In genomic region chr13:75685239-75685697, GRCh38 we compare ENCODE assay signal across 10 cellular contexts. TPM values are rescaled to one million over a fixed set of nuclear protein-coding genes. Genes with fewer than 3 reads are reported as not detected.
DNase-seq lines count a peak whose midpoint lies in the region; ATAC-seq and TF ChIP-seq lines count a peak whose summit lies in the region.
"Had no signal": no experiment of that assay in that cellular context is flagged by ENCODE, and none has a peak within 500 bp of the region (broad histone marks: within the 10 kb centered on the region; RNA-seq: fewer than 3 reads in every experiment).

No MANE protein-coding gene starts in this region.

- no peaks in the 10 kb centered on the region for H3K27me3 Mint-ChIP-seq in activated CD4-positive, alpha-beta T cell treated with anti-CD3 and anti-CD28 coated beads, Interleukin-2, amount 10 ng/mL, durations not matched to agents 7 days and 5 days
- no peaks in the 10 kb centered on the region for H3K27me3 Mint-ChIP-seq in CD4-positive, alpha-beta memory T cell

- peaks cover 3% of the 10 kb centered on the region for H3K4me1 Mint-ChIP-seq in activated CD4-positive, alpha-beta T cell treated with anti-CD3 and anti-CD28 coated beads, Interleukin-2, amount 10 ng/mL, durations not matched to agents 7 days and 5 days
- peaks cover 3 to 15% (median 5%) of the 10 kb centered on the region in 4 donors for H3K4me1 Mint-ChIP-seq in CD4-positive, alpha-beta memory T cell

- no peak overlapping the region for H3K4me3 Mint-ChIP-seq in activated CD4-positive, alpha-beta T cell treated with anti-CD3 and anti-CD28 coated beads, Interleukin-2, amount 10 ng/mL, durations not matched to agents 7 days and 5 days
- H3K4me3 Mint-ChIP-seq in CD4-positive, alpha-beta memory T cell: peak overlapping the region in 2 of 8 donors; percentile 27 to 37

- CTCF ChIA-PET in activated CD4-positive, alpha-beta T cell treated with anti-CD3 and anti-CD28 coated beads, Interleukin-2, amount 10 ng/mL, durations not matched to agents 7 days and 5 days (lab: Charles Lee): interaction anchor here (0.6 to 1.2 kb wide), 3 partner anchors 10 to 789 kb away, joined by 3 read pairs; no protein-coding TSS in a partner anchor
- CTCF ChIA-PET in CD4-positive, alpha-beta memory T cell (lab: Charles Lee; ENCODE audit: partially characterized antibody): interaction anchor here (1.8 to 4.1 kb wide), 2 partner anchors 8 to 11 kb away, joined by 7 to 31 read pairs; no protein-coding TSS in a partner anchor

- H3K36me3 ChIP-seq in esophagus (ENCODE audit: control insufficient read depth in 2 of 2, insufficient read depth in 2 of 2, low read length in 1 of 2) (no peaks in the 10 kb centered on the region), heart left ventricle (no peaks in the 10 kb centered on the region)
- no peaks in the 10 kb centered on the region for H3K36me3 ChIP-seq in CD4-positive, alpha-beta memory T cell (ENCODE audit: insufficient read depth, low read length)
- H3K36me3 ChIP-seq: left ventricle myocardium inferior had no signal

- H3K36me3 Mint-ChIP-seq in activated CD4-positive, alpha-beta T cell treated with anti-CD3 and anti-CD28 coated beads, Interleukin-2, amount 10 ng/mL, durations not matched to agents 7 days and 5 days (ENCODE audit: low read depth): no peaks in the 10 kb centered on the region
- peaks cover 0 to 11% of the 10 kb centered on the region in 2 donors for H3K36me3 Mint-ChIP-seq in CD4-positive, alpha-beta memory T cell

- intact Hi-C loops in heart left ventricle (cut with DNase I): loop anchor here in 3 of 10 donors (5.0 to 10.0 kb wide), 3 partner anchors 790 to 1220 kb away; no protein-coding TSS in a partner anchor
- intact Hi-C loops in CD4-positive, alpha-beta memory T cell (cut with micrococcal nuclease): no loop called here

- no peaks in the 10 kb centered on the region for H3K9me3 ChIP-seq in esophagus (ENCODE audit: control insufficient read depth in 2 of 2, insufficient read depth in 1 of 2, low read depth in 1 of 2, low read length in 1 of 2)
- H3K9me3 ChIP-seq in heart left ventricle: peaks cover 0 to 11% (median 0%) of the 10 kb centered on the region in 12 donors
- no peaks in the 10 kb centered on the region for H3K9me3 ChIP-seq in CD4-positive, alpha-beta memory T cell (ENCODE audit: control insufficient read depth in 1 of 2, low read length in 2 of 2)
- H3K9me3 ChIP-seq: left ventricle myocardium inferior had no signal

- H3K27ac Mint-ChIP-seq in activated CD4-positive, alpha-beta T cell treated with anti-CD3 and anti-CD28 coated beads, Interleukin-2, amount 10 ng/mL, durations not matched to agents 7 days and 5 days: peak overlapping the region; percentile 33
- H3K27ac Mint-ChIP-seq in CD4-positive, alpha-beta memory T cell: no peak overlapping the region

- no peak for TF ChIP-seq CTCF in heart left ventricle (IDR thresholded peaks at IDR 0.05)

- H3K4me3 ChIP-seq in esophagus (ENCODE audit: low read depth in 1 of 2, low read length in 2 of 2) (no peak overlapping the region), heart left ventricle (no peak overlapping the region)
- H3K4me3 ChIP-seq in CD4-positive, alpha-beta memory T cell (ENCODE audit: low read length in 2 of 2): no peak overlapping the region
- H3K4me3 ChIP-seq: left ventricle myocardium inferior had no signal

- no peaks in the 10 kb centered on the region for H3K9me3 Mint-ChIP-seq in activated CD4-positive, alpha-beta T cell treated with anti-CD3 and anti-CD28 coated beads, Interleukin-2, amount 10 ng/mL, durations not matched to agents 7 days and 5 days
- peaks cover 0 to 3% (median 0%) of the 10 kb centered on the region in 8 donors for H3K9me3 Mint-ChIP-seq in CD4-positive, alpha-beta memory T cell

- H3K27ac ChIP-seq in esophagus (ENCODE audit: low read depth in 2 of 2, low read length in 1 of 2): peak overlapping the region; percentile 35 to 49
- H3K27ac ChIP-seq in heart left ventricle: no peak overlapping the region
- H3K27ac ChIP-seq in CD4-positive, alpha-beta memory T cell (ENCODE audit: low read depth, low read length): no peak overlapping the region
- H3K27ac ChIP-seq: left ventricle myocardium inferior had no signal

- no peak for TF ChIP-seq POLR2A in heart left ventricle (IDR thresholded peaks at IDR 0.05)
- no peak for TF ChIP-seq POLR2A in GM18505 (IDR thresholded peaks at IDR 0.05; ENCODE audit: borderline replicate concordance, extremely low read depth, insufficient read depth, insufficient read length)

- WGBS in esophagus, 2 donors: 34 to 52% methylated on average over 2 of the region's 2 CpGs
- WGBS in heart left ventricle, 4 donors: 62 to 93% (median 82%) methylated on average over 2 of the region's 2 CpGs

- POLR2A ChIA-PET in activated CD4-positive, alpha-beta T cell treated with anti-CD3 and anti-CD28 coated beads, Interleukin-2, amount 10 ng/mL, durations not matched to agents 7 days and 5 days (lab: Charles Lee): no interaction called here
- POLR2A ChIA-PET in CD4-positive, alpha-beta memory T cell (lab: Charles Lee; ENCODE audit: partially characterized antibody): no interaction called here

- H3K4me1 ChIP-seq in esophagus (ENCODE audit: control insufficient read depth in 2 of 2, insufficient read depth in 2 of 2, low read length in 1 of 2) (peaks cover 0 to 4% of the 10 kb centered on the region in 2 donors), heart left ventricle (no peaks in the 10 kb centered on the region)
- no peaks in the 10 kb centered on the region for H3K4me1 ChIP-seq in CD4-positive, alpha-beta memory T cell (ENCODE audit: insufficient read depth, low read length)
- H3K4me1 ChIP-seq: left ventricle myocardium inferior had no signal

- H3K27me3 ChIP-seq in esophagus (ENCODE audit: control insufficient read depth in 1 of 2, insufficient read depth in 2 of 2, low read length in 2 of 2): no peaks in the 10 kb centered on the region
- no peaks in the 10 kb centered on the region for H3K27me3 ChIP-seq in heart left ventricle
- no peaks in the 10 kb centered on the region for H3K27me3 ChIP-seq in CD4-positive, alpha-beta memory T cell (ENCODE audit: insufficient read depth, low read length)

- DNase-seq in activated CD4-positive, alpha-beta T cell treated with anti-CD3 and anti-CD28 coated beads, Interleukin-2, amount 10 ng/mL, durations not matched to agents 7 days and 5 days: no peak
- no peak for DNase-seq in activated CD4-positive, alpha-beta T cell treated with anti-CD3 and anti-CD28 coated beads for 1 hour
- DNase-seq in NCI-H748 (lab: John Stamatoyannopoulos, UW; ENCODE audit: unreplicated experiment) (peak; percentile 88), smooth muscle cell of the brain vasculature (ENCODE audit: low read depth, low spot score) (peak; percentile 59), heart left ventricle (no peak)
- DNase-seq in CD4-positive, alpha-beta memory T cell: no peak
- DNase-seq: DMS79, left ventricle myocardium inferior had no signal

- no peak for ATAC-seq in heart left ventricle
- ATAC-seq in GM18505 (IDR thresholded peaks at IDR 0.05; ENCODE audit: unreplicated experiment): no peak

RNA-seq across cellular contexts. Expression of gene LMO7, which starts 49.1 kb away (rescaled TPM):
- total RNA-seq in activated CD4-positive, alpha-beta T cell treated with anti-CD3 and anti-CD28 coated beads, Interleukin-2, amount 10 ng/mL, durations not matched to agents 7 days and 5 days: 10 to 100 TPM; 23.1 to 30.7 TPM
- polyA plus RNA-seq in esophagus (100 to 1,000 TPM; 115 to 253 TPM), heart left ventricle (100 to 1,000 TPM; 195 to 289 TPM)
- 100 to 1,000 TPM; 286 to 573 (median 439) TPM for total RNA-seq in heart left ventricle
- total RNA-seq in CD4-positive, alpha-beta memory T cell: 10 to 100 TPM; 25.7 to 29.4 TPM
- polyA plus RNA-seq in CD4-positive, alpha-beta memory T cell: 10 to 100 TPM in 1 of 2 donors, 1 to 10 TPM in 1; 5.4 to 14.3 TPM

Comparison
In these comparisons a context has a peak if more than half of its experiments do, and no peak if none do; other contexts are left out.
1. DNase-seq: peak in NCI-H748 (single experiment) and smooth muscle cell of the brain vasculature (single experiment); none in activated CD4-positive, alpha-beta T cell treated with anti-CD3 and anti-CD28 coated beads, Interleukin-2, amount 10 ng/mL, durations not matched to agents 7 days and 5 days (single experiment), activated CD4-positive, alpha-beta T cell treated with anti-CD3 and anti-CD28 coated beads for 1 hour (single experiment), heart left ventricle (0 of 5) and CD4-positive, alpha-beta memory T cell (0 of 5).
2. H3K27ac ChIP-seq: peak in esophagus (2 of 2); none in heart left ventricle (0 of 12) and CD4-positive, alpha-beta memory T cell (single experiment).
3. RNA of gene LMO7, which starts 49.1 kb away (total RNA-seq): 286 to 573 TPM in heart left ventricle; 23.1 to 30.7 TPM in activated CD4-positive, alpha-beta T cell treated with anti-CD3 and anti-CD28 coated beads, Interleukin-2, amount 10 ng/mL, durations not matched to agents 7 days and 5 days and 25.7 to 29.4 TPM in CD4-positive, alpha-beta memory T cell; every median in the first group is over 4 times any median in the second.